Comparison of ENCODE assay signal across 17 cellular contexts in genomic region chr3:71163216-71163918, GRCh38.
DNase-seq lines count a peak whose midpoint lies in the region; ATAC-seq and TF ChIP-seq lines count a peak whose summit lies in the region.
"Had no signal": no experiment of that assay in that cellular context is flagged by ENCODE, and none has a peak within 500 bp of the region (broad histone marks: within the 10 kb centered on the region; RNA-seq: fewer than 3 reads in every experiment).

No MANE protein-coding gene starts in this region.

- no peak overlapping the region for H3K4me3 Mint-ChIP-seq in activated T-cell treated with anti-CD3 and anti-CD28 coated beads, Interleukin-2, amount 50 U/mL, for 72 hours
- H3K4me3 Mint-ChIP-seq in activated T-cell treated with anti-CD3 and anti-CD28 coated beads, Interleukin-2, amount 50 U/mL, for 4 hours: no peak overlapping the region
- no peak overlapping the region for H3K4me3 Mint-ChIP-seq in stimulated activated naive CD8-positive, alpha-beta T cell treated with anti-CD3 and anti-CD28 coated beads, Interleukin-15, amount 100 ng/mL, for 72 hours
- H3K4me3 Mint-ChIP-seq: brain, T-cell had no signal

- H3K4me3 ChIP-seq in body of pancreas (no peak overlapping the region), breast epithelium (no peak overlapping the region)
- H3K4me3 ChIP-seq: K562 had no signal

- peaks cover 67% of the 10 kb centered on the region for H3K4me1 Mint-ChIP-seq in activated T-cell treated with anti-CD3 and anti-CD28 coated beads, Interleukin-2, amount 50 U/mL, for 72 hours (ENCODE audit: low read depth)
- peaks cover 46% of the 10 kb centered on the region for H3K4me1 Mint-ChIP-seq in activated T-cell treated with anti-CD3 and anti-CD28 coated beads, Interleukin-2, amount 50 U/mL, for 4 hours (ENCODE audit: low read depth)
- peaks cover 84% of the 10 kb centered on the region for H3K4me1 Mint-ChIP-seq in stimulated activated naive CD8-positive, alpha-beta T cell treated with anti-CD3 and anti-CD28 coated beads, Interleukin-15, amount 100 ng/mL, for 72 hours

- H3K27ac ChIP-seq in body of pancreas (peak overlapping the region; percentile 73 to 91 (median 84)), breast epithelium (no peak overlapping the region)
- H3K27ac ChIP-seq: foreskin keratinocyte, RWPE1 had no signal

- TF ChIP-seq POLR2A in body of pancreas (IDR thresholded peaks at IDR 0.05): no peak
- no peak for TF ChIP-seq POLR2A in breast epithelium (IDR thresholded peaks at IDR 0.05)

- WGBS in body of pancreas, 2 donors: 18 to 22% methylated on average over 7 of the region's 7 CpGs

- TF ChIP-seq CTCF in body of pancreas (IDR thresholded peaks at IDR 0.05): no peak
- TF ChIP-seq CTCF in breast epithelium (IDR thresholded peaks at IDR 0.05): no peak

- no peak for ATAC-seq in activated T-cell treated with anti-CD3 and anti-CD28 coated beads, Interleukin-2, amount 50 U/mL, for 72 hours (replicated peaks in 1 of 2)
- ATAC-seq in activated T-cell treated with anti-CD3 and anti-CD28 coated beads, Interleukin-2, amount 50 U/mL, for 4 hours: no peak
- peak; percentile 86 for ATAC-seq in body of pancreas
- peak; percentile 76 for ATAC-seq in left lobe of liver
- no peak for ATAC-seq in stimulated activated naive CD8-positive, alpha-beta T cell treated with anti-CD3 and anti-CD28 coated beads, Interleukin-15, amount 100 ng/mL, for 72 hours
- ATAC-seq in GM21786 (IDR thresholded peaks at IDR 0.05; ENCODE audit: unreplicated experiment): no peak
- ATAC-seq: foreskin keratinocyte, K562, T-cell had no signal

- no peak for DNase-seq in activated T-cell treated with anti-CD3 and anti-CD28 coated beads, Interleukin-2, amount 50 U/mL, for 72 hours
- DNase-seq in activated T-cell treated with anti-CD3 and anti-CD28 coated beads, Interleukin-2, amount 50 U/mL, for 4 hours: no peak
- DNase-seq in body of pancreas (peak; percentile 61 to 85 (median 76)), left lobe of liver (ENCODE audit: low spot score) (peak; percentile 56), breast epithelium (ENCODE audit: low spot score in 2 of 2) (no peak), NCI-H2107 treated with DMSO at 0.1 percent for 48 hours (lab: John Stamatoyannopoulos, UW; ENCODE audit: unreplicated experiment) (no peak)
- no peak for DNase-seq in stimulated activated naive CD8-positive, alpha-beta T cell treated with anti-CD3 and anti-CD28 coated beads, Interleukin-15, amount 100 ng/mL, for 72 hours
- DNase-seq: activated effector memory CD4-positive, alpha-beta T cell treated with anti-CD3 and anti-CD28 coated beads, Interleukin-2, amount 50 U/mL, for 16 hours; effector memory CD4-positive, alpha-beta T cell; foreskin keratinocyte; GDM1; NCI-H1092 treated with DMSO at 0.1 percent for 48 hours; T-cell had no signal

- no peaks in the 10 kb centered on the region for H3K27me3 ChIP-seq in body of pancreas
- H3K27me3 ChIP-seq in breast epithelium: no peaks in the 10 kb centered on the region
- H3K27me3 ChIP-seq: foreskin keratinocyte had no signal

- no peaks in the 10 kb centered on the region for H3K27me3 Mint-ChIP-seq in activated T-cell treated with anti-CD3 and anti-CD28 coated beads, Interleukin-2, amount 50 U/mL, for 72 hours (ENCODE audit: low read depth)
- H3K27me3 Mint-ChIP-seq in activated T-cell treated with anti-CD3 and anti-CD28 coated beads, Interleukin-2, amount 50 U/mL, for 4 hours (ENCODE audit: low read depth): no peaks in the 10 kb centered on the region
- no peaks in the 10 kb centered on the region for H3K27me3 Mint-ChIP-seq in stimulated activated naive CD8-positive, alpha-beta T cell treated with anti-CD3 and anti-CD28 coated beads, Interleukin-15, amount 100 ng/mL, for 72 hours
- H3K27me3 Mint-ChIP-seq: brain, T-cell had no signal

- H3K9me3 ChIP-seq in body of pancreas: no peaks in the 10 kb centered on the region
- H3K9me3 ChIP-seq in breast epithelium: no peaks in the 10 kb centered on the region

- H3K27ac Mint-ChIP-seq in activated T-cell treated with anti-CD3 and anti-CD28 coated beads, Interleukin-2, amount 50 U/mL, for 72 hours: peak overlapping the region; percentile 46
- H3K27ac Mint-ChIP-seq in stimulated activated naive CD8-positive, alpha-beta T cell treated with anti-CD3 and anti-CD28 coated beads, Interleukin-15, amount 100 ng/mL, for 72 hours: peak overlapping the region; percentile 42 to 52
- H3K27ac Mint-ChIP-seq: brain had no signal

- peaks cover 10 to 11% of the 10 kb centered on the region in 2 donors for H3K9me3 Mint-ChIP-seq in activated T-cell treated with anti-CD3 and anti-CD28 coated beads, Interleukin-2, amount 50 U/mL, for 72 hours
- H3K9me3 Mint-ChIP-seq in activated T-cell treated with anti-CD3 and anti-CD28 coated beads, Interleukin-2, amount 50 U/mL, for 4 hours: peaks cover 12% of the 10 kb centered on the region
- peaks cover 17 to 23% of the 10 kb centered on the region in 2 donors for H3K9me3 Mint-ChIP-seq in stimulated activated naive CD8-positive, alpha-beta T cell treated with anti-CD3 and anti-CD28 coated beads, Interleukin-15, amount 100 ng/mL, for 72 hours

- H3K4me1 ChIP-seq in body of pancreas: peaks cover 36% of the 10 kb centered on the region
- H3K4me1 ChIP-seq in breast epithelium: no peaks in the 10 kb centered on the region
- H3K4me1 ChIP-seq: foreskin keratinocyte had no signal

- intact Hi-C loops in body of pancreas (cut with DNase I): no loop called here
- intact Hi-C loops in breast epithelium (cut with DNase I; ENCODE audit: low total_unique reads): no loop called here

- H3K36me3 Mint-ChIP-seq in activated T-cell treated with anti-CD3 and anti-CD28 coated beads, Interleukin-2, amount 50 U/mL, for 72 hours (ENCODE audit: insufficient read depth in 2 of 2): peaks cover 19 to 35% of the 10 kb centered on the region in 2 donors
- peaks cover 46% of the 10 kb centered on the region for H3K36me3 Mint-ChIP-seq in activated T-cell treated with anti-CD3 and anti-CD28 coated beads, Interleukin-2, amount 50 U/mL, for 4 hours (ENCODE audit: insufficient read depth)

- H3K36me3 ChIP-seq in body of pancreas (replicated peaks in 1 of 2; ENCODE audit: insufficient read depth in 1 of 2, low read depth in 2 of 2) (no peaks in the 10 kb centered on the region), breast epithelium (no peaks in the 10 kb centered on the region)

Comparison
In these comparisons a context has a peak if more than half of its experiments do, and no peak if none do; other contexts are left out.
1. ATAC-seq: peak in body of pancreas (single experiment) and left lobe of liver (single experiment); none in activated T-cell treated with anti-CD3 and anti-CD28 coated beads, Interleukin-2, amount 50 U/mL, for 72 hours (0 of 2), activated T-cell treated with anti-CD3 and anti-CD28 coated beads, Interleukin-2, amount 50 U/mL, for 4 hours (0 of 2), stimulated activated naive CD8-positive, alpha-beta T cell treated with anti-CD3 and anti-CD28 coated beads, Interleukin-15, amount 100 ng/mL, for 72 hours (single experiment) and GM21786 (single experiment).
2. DNase-seq: peak in body of pancreas (4 of 4) and left lobe of liver (single experiment); none in activated T-cell treated with anti-CD3 and anti-CD28 coated beads, Interleukin-2, amount 50 U/mL, for 72 hours (0 of 2), activated T-cell treated with anti-CD3 and anti-CD28 coated beads, Interleukin-2, amount 50 U/mL, for 4 hours (single experiment), stimulated activated naive CD8-positive, alpha-beta T cell treated with anti-CD3 and anti-CD28 coated beads, Interleukin-15, amount 100 ng/mL, for 72 hours (0 of 2), breast epithelium (0 of 2) and NCI-H2107 treated with DMSO at 0.1 percent for 48 hours (single experiment).
3. H3K27ac ChIP-seq: peak in body of pancreas (4 of 4); none in breast epithelium (0 of 2).